In the genomic region with DNA sequence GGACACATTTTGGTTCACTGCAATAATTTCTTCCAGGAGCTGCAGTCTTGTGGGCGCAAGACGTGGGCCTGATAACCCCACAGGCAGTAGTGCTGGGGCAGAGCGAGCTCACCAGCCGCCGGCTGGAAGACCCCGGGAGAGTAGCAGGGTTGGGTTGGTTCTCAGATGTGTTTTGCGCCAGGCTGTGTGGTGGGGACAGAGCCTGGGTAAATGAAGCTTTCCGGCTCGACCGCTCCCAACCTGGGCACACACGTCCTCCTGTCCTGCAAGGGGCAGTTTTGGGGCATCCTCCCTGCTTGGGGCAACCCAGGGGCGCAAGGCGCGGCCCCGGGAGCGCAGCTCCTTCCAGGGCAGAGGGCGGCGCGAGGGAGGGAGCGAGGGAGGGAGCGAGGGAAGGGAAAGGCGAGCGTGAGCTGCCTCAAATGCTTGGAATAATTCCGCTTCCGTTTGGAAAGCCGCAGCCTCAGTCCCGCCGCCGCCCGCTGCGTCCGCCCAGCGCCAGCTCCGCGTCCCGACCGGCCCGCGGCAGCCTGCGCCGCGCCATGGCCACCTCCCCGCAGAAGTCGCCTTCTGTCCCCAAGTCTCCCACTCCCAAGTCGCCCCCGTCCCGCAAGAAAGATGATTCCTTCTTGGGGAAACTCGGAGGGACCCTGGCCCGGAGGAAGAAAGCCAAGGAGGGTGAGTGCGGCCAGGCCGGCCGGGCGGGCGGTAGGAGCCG, we compare ENCODE assay signal across 8 cellular contexts. TPM values are rescaled to one million over a fixed set of nuclear protein-coding genes. Genes with fewer than 3 reads are reported as not detected.
DNase-seq lines count a peak whose midpoint lies in the region; ATAC-seq and TF ChIP-seq lines count a peak whose summit lies in the region.

A gene with protein sequence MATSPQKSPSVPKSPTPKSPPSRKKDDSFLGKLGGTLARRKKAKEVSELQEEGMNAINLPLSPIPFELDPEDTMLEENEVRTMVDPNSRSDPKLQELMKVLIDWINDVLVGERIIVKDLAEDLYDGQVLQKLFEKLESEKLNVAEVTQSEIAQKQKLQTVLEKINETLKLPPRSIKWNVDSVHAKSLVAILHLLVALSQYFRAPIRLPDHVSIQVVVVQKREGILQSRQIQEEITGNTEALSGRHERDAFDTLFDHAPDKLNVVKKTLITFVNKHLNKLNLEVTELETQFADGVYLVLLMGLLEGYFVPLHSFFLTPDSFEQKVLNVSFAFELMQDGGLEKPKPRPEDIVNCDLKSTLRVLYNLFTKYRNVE (plus strand): TSS at position 466 of the 718 bp plus-strand sequence. CDS start 77 bp downstream, at position 543.

- H3K9me3 ChIP-seq in Panc1 (ENCODE audit: control insufficient read depth, insufficient read depth, low read depth, low read length) = no peaks in the 10 kb centered on the region
- no peaks in the 10 kb centered on the region for H3K9me3 ChIP-seq in testis

- ATAC-seq in Panc1 (peak; percentile 83), left lobe of liver (peak; percentile 77), HG02571 (IDR thresholded peaks at IDR 0.05; ENCODE audit: unreplicated experiment) (no peak)

- WGBS in testis, 2 donors = 7 to 16% methylated on average over 21 to 55 of the region's 55 CpGs

- no peak for TF ChIP-seq POLR2A in testis (IDR thresholded peaks at IDR 0.05)

- H3K36me3 ChIP-seq in Panc1 (ENCODE audit: control insufficient read depth, insufficient read depth, low read length) = no peaks in the 10 kb centered on the region
- H3K36me3 ChIP-seq in testis (ENCODE audit: low read depth, missing control alignments) = no peaks in the 10 kb centered on the region

- intact Hi-C loops in Panc1 (cut with micrococcal nuclease; ENCODE audit: unreplicated experiment) (no loop called here), dorsolateral prefrontal cortex (cut with DNase I) (no loop called here), testis (cut with DNase I; ENCODE audit: low total_unique reads) (no loop called here)

- POLR2A ChIA-PET in Panc1 (lab: Charles Lee) = no interaction called here

- no TSS peak for BruUV-seq in Panc1 (replicated peaks; lab: Mats Ljungman, UMichigan)

- H3K4me1 ChIP-seq in Panc1 (ENCODE audit: control insufficient read depth, insufficient read depth, low read length) (peaks cover 6% of the 10 kb centered on the region), testis (peaks cover 15% of the 10 kb centered on the region)

- peak; percentile 69 for DNase-seq in GM04504 (ENCODE audit: low read depth)
- no peak for DNase-seq in Panc1 (ENCODE audit: low read depth, low spot score)
- DNase-seq in dorsolateral prefrontal cortex = peak in 5 of 10 donors; percentile 22 to 62 (median 48)
- DNase-seq in left lobe of liver (ENCODE audit: low spot score) = peak; percentile 64
- peak; percentile 55 for DNase-seq in testis
- no peak for DNase-seq in NCI-H774 (lab: John Stamatoyannopoulos, UW)
- DNase-seq in SIG-M5 treated with dmso at 0.1 percent for 504 hours (lab: John Stamatoyannopoulos, UW; ENCODE audit: unreplicated experiment) = no peak

- H3K4me3 ChIP-seq in Panc1 (ENCODE audit: low read depth in 2 of 2, low read length in 2 of 2) (peak within 1 kb of the TSS; percentile 64 to 72), dorsolateral prefrontal cortex (peak within 1 kb of the TSS; percentile 29 to 80 (median 60)), testis (peak within 1 kb of the TSS; percentile 73 to 78)

- H3K27ac ChIP-seq in Panc1 (ENCODE audit: low read length) = peak within 1 kb of the TSS; percentile 95
- H3K27ac ChIP-seq in dorsolateral prefrontal cortex = peak within 1 kb of the TSS in 55 of 59 donors; percentile 23 to 93 (median 79)
- peak within 1 kb of the TSS; percentile 90 to 98 for H3K27ac ChIP-seq in testis

- no peaks in the 10 kb centered on the region for H3K27me3 ChIP-seq in Panc1 (ENCODE audit: control insufficient read depth, insufficient read depth, low read length)
- peaks cover 0 to 32% (median 0%) of the 10 kb centered on the region in 45 donors for H3K27me3 ChIP-seq in dorsolateral prefrontal cortex
- no peaks in the 10 kb centered on the region for H3K27me3 ChIP-seq in testis

- TF ChIP-seq CTCF in Panc1 (IDR thresholded peaks at IDR 0.05) (no peak), dorsolateral prefrontal cortex (IDR thresholded peaks at IDR 0.05 in 54 of 56, conservative IDR thresholded peaks at IDR 0.05 in 2 of 56; ENCODE audit: low read depth in 1 of 56, partially characterized antibody in 56 of 56) (peak in 2 of 56 donors; percentile 9 to 14), testis (IDR thresholded peaks at IDR 0.05) (no peak)

- in situ Hi-C loops in Panc1 (cut with HindIII; ENCODE audit: low pct_unique_long_range_greater_than_20kb, low sequenced_read_pairs) = no loop called here

- CTCF ChIA-PET in Panc1 (lab: Charles Lee) = interaction anchor here (0.6 to 0.8 kb wide), 4 partner anchors 12 to 238 kb away, joined by 3 to 6 read pairs (median 3); no protein-coding TSS in a partner anchor

RNA-seq across cellular contexts. Expression of the gene that starts here (rescaled TPM):
- total RNA-seq in Panc1 (2021; ENCODE audit: unreplicated experiment) = 29.1 TPM
- polyA plus RNA-seq in Panc1 (2012; ENCODE audit: insufficient read length) = 47.5 TPM
- 10 to 100 TPM; 17.1 to 74.0 (median 37.2) TPM for total RNA-seq in dorsolateral prefrontal cortex
- 22.4 TPM for total RNA-seq in left lobe of liver
- 10 to 100 TPM; 18.7 to 23.7 TPM for total RNA-seq in testis
- 23.6 TPM for polyA plus RNA-seq in testis (ENCODE audit: insufficient read depth, low read depth, low replicate concordance)

Comparison
In these comparisons a context has a peak if more than half of its experiments do, and no peak if none do; other contexts are left out.
1. DNase-seq: peak in GM04504 (single experiment), left lobe of liver (single experiment) and testis (single experiment); none in Panc1 (single experiment), NCI-H774 (single experiment) and SIG-M5 treated with dmso at 0.1 percent for 504 hours (single experiment).
2. Peak in every context shown above with its lines, with median percentiles within 50 percentile points of each other: H3K27ac ChIP-seq and H3K4me3 ChIP-seq.